15 cellular contexts compared by ENCODE assay signal in the genomic region with DNA sequence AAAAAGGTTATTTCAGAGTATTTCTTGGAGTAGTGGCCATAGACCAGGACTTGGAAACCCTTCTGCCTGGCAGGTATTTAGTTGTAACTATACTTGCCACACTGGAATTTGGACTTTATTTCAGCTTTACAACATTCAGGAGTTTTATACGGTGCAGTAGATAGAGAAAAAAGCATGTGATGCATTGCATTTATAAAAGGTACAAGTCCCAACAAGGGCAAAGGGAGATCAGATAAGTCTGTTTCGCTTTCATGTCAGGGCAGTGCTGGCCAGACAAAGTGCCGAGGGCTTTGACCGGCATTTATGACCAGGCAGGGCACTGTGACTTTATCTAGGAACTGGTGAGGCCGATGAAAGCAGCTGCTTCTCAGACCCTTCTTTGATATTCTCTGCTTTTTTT.
DNase-seq lines count a peak whose midpoint lies in the region; ATAC-seq and TF ChIP-seq lines count a peak whose summit lies in the region.
"Had no signal": no experiment of that assay in that cellular context is flagged by ENCODE, and none has a peak within 500 bp of the region (broad histone marks: within the 10 kb centered on the region; RNA-seq: fewer than 3 reads in every experiment).

No MANE protein-coding gene starts in this region.

- no peak overlapping the region for H4K91ac ChIP-seq in mesenchymal stem cell (ENCODE audit: low read length)

- H3K4ac ChIP-seq in mesenchymal stem cell (ENCODE audit: low read depth in 1 of 2, low read length in 2 of 2), result peak overlapping the region; percentile 4 to 10

- H3K18ac ChIP-seq in mesenchymal stem cell (ENCODE audit: low read depth in 1 of 2, low read length in 2 of 2), result peak overlapping the region in 1 of 2 experiments; percentile 85

- peak overlapping the region in 3 of 4 donors; percentile 14 to 42 (median 26) for H3K27ac ChIP-seq in body of pancreas
- H3K27ac ChIP-seq in mesenchymal stem cell (ENCODE audit: low read length, poor library complexity, severe bottlenecking), result no peak overlapping the region
- H3K27ac ChIP-seq in subcutaneous abdominal adipose tissue (ENCODE audit: low read depth, low read length), result peak overlapping the region; percentile 60
- H3K27ac ChIP-seq: SJCRH30, upper lobe of right lung had no signal

- peak; percentile 75 for DNase-seq in HT-29 (ENCODE audit: low spot score)
- DNase-seq in body of pancreas, result peak; percentile 19 to 57 (median 34)
- DNase-seq in mesenchymal stem cell, result no peak
- no peak for DNase-seq in NCI-H774 (lab: John Stamatoyannopoulos, UW)
- no peak for DNase-seq in HEK293T (ENCODE audit: extremely low spot score)
- DNase-seq: activated CD8-positive, alpha-beta memory T cell treated with anti-CD3 and anti-CD28 coated beads, Interleukin-2, amount 10 ng/mL, durations not matched to agents 7 days and 5 days; activated naive CD4-positive, alpha-beta T cell treated with anti-CD3 and anti-CD28 coated beads, Interleukin-2, amount 50 U/mL, for 16 hours; hippocampal formation; NCI-H187; NCI-H748 treated with DMSO at 0.1 percent for 48 hours; upper lobe of right lung had no signal

- no peak for TF ChIP-seq CTCF in body of pancreas (IDR thresholded peaks at IDR 0.05)

- H3K36me3 ChIP-seq in body of pancreas (replicated peaks in 1 of 2; ENCODE audit: insufficient read depth in 1 of 2, low read depth in 2 of 2) (no peaks in the 10 kb centered on the region), mesenchymal stem cell (ENCODE audit: control insufficient read depth in 1 of 2, insufficient read depth in 2 of 2, low read depth in 1 of 2, low read length in 2 of 2) (no peaks in the 10 kb centered on the region), subcutaneous abdominal adipose tissue (ENCODE audit: control insufficient read depth in 5 of 5, insufficient read depth in 5 of 5, low read length in 5 of 5) (no peaks in the 10 kb centered on the region)
- H3K36me3 ChIP-seq: SJCRH30, upper lobe of right lung had no signal

- H3K4me2 ChIP-seq in mesenchymal stem cell (ENCODE audit: low read length, poor library complexity, severe bottlenecking), result no peak overlapping the region

- H2BK15ac ChIP-seq in mesenchymal stem cell (ENCODE audit: low read depth, poor library complexity, severe bottlenecking), result peak overlapping the region; percentile 84

- H3K27me3 ChIP-seq in body of pancreas, result no peaks in the 10 kb centered on the region
- H3K27me3 ChIP-seq in mesenchymal stem cell (ENCODE audit: control insufficient read depth in 1 of 2, insufficient read depth in 1 of 2, low read length in 2 of 2), result no peaks in the 10 kb centered on the region
- H3K27me3 ChIP-seq in subcutaneous abdominal adipose tissue (ENCODE audit: control insufficient read depth in 5 of 5, insufficient read depth in 4 of 5, low read length in 5 of 5), result no peaks in the 10 kb centered on the region
- H3K27me3 ChIP-seq: SJCRH30, upper lobe of right lung had no signal

- ATAC-seq in body of pancreas (peak; percentile 72), GM18870 (IDR thresholded peaks at IDR 0.05; ENCODE audit: unreplicated experiment) (no peak), GM21825 (IDR thresholded peaks at IDR 0.05; ENCODE audit: unreplicated experiment) (no peak)

- H2BK120ac ChIP-seq in mesenchymal stem cell (ENCODE audit: low read depth, low read length), result no peak overlapping the region

- peaks cover 9% of the 10 kb centered on the region for H3K79me1 ChIP-seq in mesenchymal stem cell (replicated peaks; ENCODE audit: low read length, poor library complexity, severe bottlenecking)

- H2BK12ac ChIP-seq in mesenchymal stem cell (ENCODE audit: low read length in 2 of 2), result peak overlapping the region; percentile 51 to 89

- peaks cover 6% of the 10 kb centered on the region for H3K4me1 ChIP-seq in body of pancreas
- peaks cover 7% of the 10 kb centered on the region for H3K4me1 ChIP-seq in mesenchymal stem cell (ENCODE audit: control insufficient read depth, insufficient read depth, low read depth, low read length)
- peaks cover 3 to 31% (median 19%) of the 10 kb centered on the region in 5 donors for H3K4me1 ChIP-seq in subcutaneous abdominal adipose tissue (ENCODE audit: control insufficient read depth in 5 of 5, insufficient read depth in 5 of 5, low read length in 5 of 5)
- H3K4me1 ChIP-seq: upper lobe of right lung had no signal

- CTCF ChIA-PET in HEK293T (lab: Yijun Ruan, JAX), result no interaction called here

- H3K9me3 ChIP-seq in body of pancreas (no peaks in the 10 kb centered on the region), mesenchymal stem cell (ENCODE audit: control insufficient read depth, low read length) (no peaks in the 10 kb centered on the region), subcutaneous abdominal adipose tissue (ENCODE audit: control insufficient read depth in 5 of 5, low read length in 5 of 5) (no peaks in the 10 kb centered on the region)
- H3K9me3 ChIP-seq: SJCRH30, upper lobe of right lung had no signal

- H2AK5ac ChIP-seq in mesenchymal stem cell (ENCODE audit: low read length, severe bottlenecking), result peak overlapping the region; percentile 72

- H3K14ac ChIP-seq in mesenchymal stem cell (ENCODE audit: low read length in 2 of 2), result no peak overlapping the region

- no peak overlapping the region for H4K8ac ChIP-seq in mesenchymal stem cell (ENCODE audit: low read length)

- no peak overlapping the region for H3K4me3 ChIP-seq in body of pancreas
- H3K4me3 ChIP-seq in mesenchymal stem cell (ENCODE audit: insufficient read depth in 1 of 2, low read depth in 1 of 2, low read length in 2 of 2), result no peak overlapping the region
- H3K4me3 ChIP-seq in subcutaneous abdominal adipose tissue (ENCODE audit: low read depth in 1 of 5, low read length in 5 of 5), result no peak overlapping the region
- H3K4me3 ChIP-seq: SJCRH30, upper lobe of right lung had no signal

- H2AFZ ChIP-seq in mesenchymal stem cell (ENCODE audit: low read depth, low read length), result no peak overlapping the region

- POLR2A ChIA-PET in HEK293T (lab: Yijun Ruan, JAX), result no interaction called here

- H3K9ac ChIP-seq in mesenchymal stem cell (ENCODE audit: low read length) (no peak overlapping the region), subcutaneous abdominal adipose tissue (ENCODE audit: low read length in 5 of 5) (no peak overlapping the region)

- H2BK5ac ChIP-seq in mesenchymal stem cell (ENCODE audit: low read depth, low read length, poor library complexity, severe bottlenecking), result no peak overlapping the region

- TF ChIP-seq POLR2A in body of pancreas (IDR thresholded peaks at IDR 0.05), result no peak

- no peak overlapping the region for H3K23ac ChIP-seq in mesenchymal stem cell (ENCODE audit: low read length in 2 of 2)

- 33 to 37% methylated on average over 5 of the region's 5 CpGs for WGBS in body of pancreas, 2 donors
- 83% methylated on average over 4 of the region's 5 CpGs for WGBS in mesenchymal stem cell

- intact Hi-C loops in body of pancreas (cut with DNase I), result no loop called here

TF ChIP-seq in HEK293T, 16 proteins besides CTCF, POLR2A, EP300 and RAD21:
- TF ChIP-seq FOXA1 (IDR thresholded peaks at IDR 0.05), result no peak
- TF ChIP-seq, protein P1, sequence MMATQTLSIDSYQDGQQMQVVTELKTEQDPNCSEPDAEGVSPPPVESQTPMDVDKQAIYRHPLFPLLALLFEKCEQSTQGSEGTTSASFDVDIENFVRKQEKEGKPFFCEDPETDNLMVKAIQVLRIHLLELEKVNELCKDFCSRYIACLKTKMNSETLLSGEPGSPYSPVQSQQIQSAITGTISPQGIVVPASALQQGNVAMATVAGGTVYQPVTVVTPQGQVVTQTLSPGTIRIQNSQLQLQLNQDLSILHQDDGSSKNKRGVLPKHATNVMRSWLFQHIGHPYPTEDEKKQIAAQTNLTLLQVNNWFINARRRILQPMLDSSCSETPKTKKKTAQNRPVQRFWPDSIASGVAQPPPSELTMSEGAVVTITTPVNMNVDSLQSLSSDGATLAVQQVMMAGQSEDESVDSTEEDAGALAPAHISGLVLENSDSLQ (IDR thresholded peaks at IDR 0.05), result no peak
- TF ChIP-seq FOXK2 (IDR thresholded peaks at IDR 0.05), result no peak
- no peak for TF ChIP-seq HDGF (IDR thresholded peaks at IDR 0.05; ENCODE audit: borderline replicate concordance)
- TF ChIP-seq ELF4 (IDR thresholded peaks at IDR 0.05), result no peak
- no peak for TF ChIP-seq SUZ12 (IDR thresholded peaks at IDR 0.05)
- no peak for TF ChIP-seq FOXM1 (IDR thresholded peaks at IDR 0.05; ENCODE audit: borderline replicate concordance)
- TF ChIP-seq TARDBP (IDR thresholded peaks at IDR 0.05), result no peak
- no peak for TF ChIP-seq BHLHE40 (IDR thresholded peaks at IDR 0.05; ENCODE audit: borderline replicate concordance)
- no peak for TF ChIP-seq CTBP1 (IDR thresholded peaks at IDR 0.05; ENCODE audit: borderline replicate concordance)
- no peak for TF ChIP-seq NFRKB (IDR thresholded peaks at IDR 0.05)
- TF ChIP-seq ARNT (IDR thresholded peaks at IDR 0.05), result no peak
- TF ChIP-seq L3MBTL2 (conservative IDR thresholded peaks at IDR 0.05), result no peak
- no peak for TF ChIP-seq ZNF384 (IDR thresholded peaks at IDR 0.05)
- no peak for TF ChIP-seq LEF1 (IDR thresholded peaks at IDR 0.05; ENCODE audit: borderline replicate concordance)
- TF ChIP-seq SP1 (IDR thresholded peaks at IDR 0.05), result no peak
TF ChIP-seq in HEK293T: peak in this region for 0.

Comparison
In these comparisons a context has a peak if more than half of its experiments do, and no peak if none do; other contexts are left out.
1. DNase-seq: peak in HT-29 (single experiment) and body of pancreas (4 of 4); none in mesenchymal stem cell (single experiment), NCI-H774 (single experiment) and HEK293T (single experiment).